In genomic region chr16:19114359-19115147, GRCh38 we compare ENCODE assay signal across 8 cellular contexts. TPM values are rescaled to one million over a fixed set of nuclear protein-coding genes. Genes with fewer than 3 reads are reported as not detected.
DNase-seq lines count a peak whose midpoint lies in the region; ATAC-seq and TF ChIP-seq lines count a peak whose summit lies in the region.

No MANE protein-coding gene starts in this region.

- ATAC-seq in GM19023 (IDR thresholded peaks at IDR 0.05; ENCODE audit: unreplicated experiment) = peak; percentile 36
- ATAC-seq in esophagus mucosa = peak; percentile 58

- CTCF ChIA-PET in OCI-LY7 (lab: Charles Lee; ENCODE audit: unreplicated experiment) = no interaction called here

- no peak for TF ChIP-seq CTCF in OCI-LY7 (conservative IDR thresholded peaks at IDR 0.05; ENCODE audit: low read length)

- no peaks in the 10 kb centered on the region for H3K27me3 Mint-ChIP-seq in T-helper 2 cell treated with Interferon-gamma antibody and Interleukin-4, amounts not matched to agents 5 μg/mL and 100 μg/mL, for 36 hours (ENCODE audit: low read depth)

- peaks cover 8% of the 10 kb centered on the region for H3K36me3 Mint-ChIP-seq in T-helper 2 cell treated with Interferon-gamma antibody and Interleukin-4, amounts not matched to agents 5 μg/mL and 100 μg/mL, for 36 hours (ENCODE audit: low read depth)

- peaks cover 42% of the 10 kb centered on the region for H3K4me1 Mint-ChIP-seq in T-helper 2 cell treated with Interferon-gamma antibody and Interleukin-4, amounts not matched to agents 5 μg/mL and 100 μg/mL, for 36 hours (ENCODE audit: low read depth)

- H3K9me3 ChIP-seq in muscle layer of duodenum (ENCODE audit: control insufficient read depth in 1 of 2, low read length in 2 of 2) (no peaks in the 10 kb centered on the region), OCI-LY7 (ENCODE audit: low read length) (no peaks in the 10 kb centered on the region)

- H3K27me3 ChIP-seq in muscle layer of duodenum (ENCODE audit: low read depth, low read length) = no peaks in the 10 kb centered on the region

- peak overlapping the region; percentile 55 to 78 for H3K4me3 ChIP-seq in muscle layer of duodenum (ENCODE audit: low read depth in 1 of 2, low read length in 2 of 2)
- H3K4me3 ChIP-seq in OCI-LY7 (ENCODE audit: low read depth, low read length, poor library complexity, severe bottlenecking) = no peak overlapping the region

- POLR2A ChIA-PET in OCI-LY7 (lab: Charles Lee) = no interaction called here

- no TSS peak for BruUV-seq in OCI-LY7 (replicated peaks; lab: Mats Ljungman, UMichigan)

- H4K20me1 ChIP-seq in OCI-LY7 (ENCODE audit: insufficient read depth, low read length) = no peaks in the 10 kb centered on the region

- no peak overlapping the region for H2AFZ ChIP-seq in OCI-LY7 (ENCODE audit: low read length)

- H3K9me2 ChIP-seq in OCI-LY7 (ENCODE audit: insufficient read depth, low read length) = no peaks in the 10 kb centered on the region

- no peaks in the 10 kb centered on the region for H3K79me2 ChIP-seq in OCI-LY7 (ENCODE audit: insufficient read depth, low read depth, low read length)

- H3K9me3 Mint-ChIP-seq in T-helper 2 cell treated with Interferon-gamma antibody and Interleukin-4, amounts not matched to agents 5 μg/mL and 100 μg/mL, for 36 hours = no peaks in the 10 kb centered on the region

- intact Hi-C loops in OCI-LY7 (cut with micrococcal nuclease; ENCODE audit: unreplicated experiment) = no loop called here

- peak overlapping the region; percentile 82 for H3K4me3 Mint-ChIP-seq in T-helper 2 cell treated with Interferon-gamma antibody and Interleukin-4, amounts not matched to agents 5 μg/mL and 100 μg/mL, for 36 hours

- H3K4me1 ChIP-seq in muscle layer of duodenum (ENCODE audit: control insufficient read depth in 1 of 2, insufficient read depth in 2 of 2, low read length in 2 of 2) (peaks cover 13 to 39% of the 10 kb centered on the region in 2 donors), OCI-LY7 (ENCODE audit: insufficient read depth, low read length, poor library complexity, severe bottlenecking) (peaks cover 34% of the 10 kb centered on the region)

- H3K36me3 ChIP-seq in muscle layer of duodenum (ENCODE audit: control insufficient read depth in 1 of 2, insufficient read depth in 2 of 2, low read length in 2 of 2) = peaks cover 0 to 11% of the 10 kb centered on the region in 2 donors
- H3K36me3 ChIP-seq in OCI-LY7 (ENCODE audit: insufficient read depth, low read length) = no peaks in the 10 kb centered on the region

- no peak overlapping the region for H3K4me2 ChIP-seq in OCI-LY7 (ENCODE audit: low read length)

- H3K27ac ChIP-seq in muscle layer of duodenum (ENCODE audit: low read length) = peak overlapping the region; percentile 60
- no peak overlapping the region for H3K27ac ChIP-seq in OCI-LY7 (ENCODE audit: low read depth, low read length, poor library complexity, severe bottlenecking)

- DNase-seq in AG08396 (ENCODE audit: low spot score) (peak; percentile 71), HPDE6-E6E7 (ENCODE audit: extremely low spot score) (no peak), KG1 (lab: John Stamatoyannopoulos, UW) (no peak), OCI-LY7 (ENCODE audit: low spot score) (no peak)
- peak; percentile 17 for DNase-seq in T-helper 2 cell treated with Interferon-gamma antibody and Interleukin-4, amounts not matched to agents 5 μg/mL and 100 μg/mL, for 36 hours (ENCODE audit: low spot score)

- peak overlapping the region; percentile 79 for H3K27ac Mint-ChIP-seq in T-helper 2 cell treated with Interferon-gamma antibody and Interleukin-4, amounts not matched to agents 5 μg/mL and 100 μg/mL, for 36 hours

RNA-seq across cellular contexts. Expression of gene ITPRIPL2, which starts 0.8 kb away (rescaled TPM):
- total RNA-seq in esophagus mucosa = 29.2 TPM
- 0.03 TPM in 1 of 2 replicates, not detected in the other for total RNA-seq in OCI-LY7 (2014; rRNA removed; shearing (Covaris generic))
- total RNA-seq in OCI-LY7 (2022) = not detected in 2 replicates

RNA-seq across cellular contexts. Expression of gene COQ7, which starts 47.1 kb away (rescaled TPM):
- total RNA-seq in esophagus mucosa (12.8 TPM), OCI-LY7 (2022) (21.6 and 27.3 TPM in 2 replicates)
- 19.9 and 22.2 TPM in 2 replicates for total RNA-seq in OCI-LY7 (2014; rRNA removed; shearing (Covaris generic))

RNA-seq across cellular contexts. Expression of gene SYT17, which starts 53.5 kb away (rescaled TPM):
- total RNA-seq in esophagus mucosa = 2.0 TPM
- 7.1 and 10.3 TPM in 2 replicates for total RNA-seq in OCI-LY7 (2014; rRNA removed; shearing (Covaris generic))
- 6.0 and 6.2 TPM in 2 replicates for total RNA-seq in OCI-LY7 (2022)

Comparison
In these comparisons a context has a peak if more than half of its experiments do, and no peak if none do; other contexts are left out.
1. DNase-seq: peak in AG08396 (single experiment) and T-helper 2 cell treated with Interferon-gamma antibody and Interleukin-4, amounts not matched to agents 5 μg/mL and 100 μg/mL, for 36 hours (single experiment); none in HPDE6-E6E7 (single experiment), KG1 (single experiment) and OCI-LY7 (single experiment).
2. RNA of gene ITPRIPL2, which starts 0.8 kb away (total RNA-seq): 29.2 TPM in esophagus mucosa (single experiment); 0.03 TPM in OCI-LY7; every median in the first group is over 10 times any median in the second.